In the genomic region with DNA sequence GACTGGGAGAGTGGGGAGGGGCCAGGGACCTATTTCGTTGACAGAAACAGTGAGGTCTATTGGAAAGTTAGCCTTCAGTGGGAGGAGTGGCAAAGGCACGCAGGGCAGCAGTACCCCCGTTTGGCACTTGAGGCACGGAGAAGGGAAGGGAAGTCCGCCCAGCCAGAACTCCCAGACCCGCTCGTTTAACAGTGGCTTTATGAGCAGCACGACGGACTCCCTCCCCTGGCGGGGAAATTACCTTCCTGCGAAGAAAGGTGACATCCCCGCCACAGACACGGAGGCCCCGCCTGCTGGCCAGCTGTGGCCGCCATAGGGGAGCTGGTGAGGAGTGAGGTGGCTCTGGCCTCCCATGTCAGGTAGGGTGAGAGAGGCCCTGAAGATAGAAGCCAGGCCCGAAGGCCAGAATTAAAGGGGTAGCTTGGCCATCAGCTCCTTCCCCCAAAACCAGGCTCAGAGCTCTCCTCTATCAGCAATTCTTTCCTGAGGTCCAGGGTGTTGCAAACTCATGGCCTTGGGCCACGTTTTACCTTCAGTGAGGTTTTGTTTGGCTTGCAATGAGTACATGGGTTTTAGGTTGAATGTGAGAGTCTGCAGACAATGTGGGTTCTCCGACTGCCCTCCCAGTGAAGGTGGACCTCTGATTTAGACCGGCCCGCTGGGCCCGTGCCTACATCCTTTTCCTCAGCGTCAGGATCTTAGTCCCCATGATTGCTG, we compare ENCODE assay signal across 8 cellular contexts.
DNase-seq lines count a peak whose midpoint lies in the region; ATAC-seq and TF ChIP-seq lines count a peak whose summit lies in the region.

No MANE protein-coding gene starts in this region.

- peaks cover 15% of the 10 kb centered on the region for H3K4me1 ChIP-seq in endodermal cell (ENCODE audit: control insufficient read depth, insufficient read depth, low read length)

- peak overlapping the region; percentile 67 for H3K4me3 Mint-ChIP-seq in endodermal cell

- WGBS in endodermal cell (ENCODE audit: insufficient coverage in 1 of 2, insufficient read length in 1 of 2), 2 experiments: 66 to 69% methylated on average over 16 to 22 of the region's 22 CpGs

- H3K27ac Mint-ChIP-seq in endodermal cell: peak overlapping the region; percentile 93

- peaks cover 10% of the 10 kb centered on the region for H3K36me3 Mint-ChIP-seq in endodermal cell (ENCODE audit: low read depth)

- H3K27me3 ChIP-seq in endodermal cell (ENCODE audit: control insufficient read depth, insufficient read depth, low read length, poor library complexity, severe bottlenecking): no peaks in the 10 kb centered on the region

- ATAC-seq in HG03354 (IDR thresholded peaks at IDR 0.05; ENCODE audit: poor library complexity, severe bottlenecking, unreplicated experiment) (peak; percentile 19), GM21825 (IDR thresholded peaks at IDR 0.05; ENCODE audit: unreplicated experiment) (no peak), HG03520 (IDR thresholded peaks at IDR 0.05; ENCODE audit: unreplicated experiment) (no peak)

- peaks cover 4% of the 10 kb centered on the region for H3K36me3 ChIP-seq in endodermal cell (ENCODE audit: control insufficient read depth, insufficient read depth, low read length)

- H3K4me1 Mint-ChIP-seq in endodermal cell: peaks cover 49% of the 10 kb centered on the region

- H3K9ac ChIP-seq in endodermal cell (ENCODE audit: extremely low read depth, low read length, poor library complexity, severe bottlenecking): peak overlapping the region; percentile 51

- TF ChIP-seq CTCF in endodermal cell (conservative IDR thresholded peaks at IDR 0.05): peak; percentile 41
- TF ChIP-seq CTCF in retinal pigment epithelial cell (conservative IDR thresholded peaks at IDR 0.05; ENCODE audit: low read depth, low read length): no peak

- H3K27ac ChIP-seq in endodermal cell (ENCODE audit: low read depth, low read length): no peak overlapping the region

- peaks cover 15% of the 10 kb centered on the region for H3K9me3 Mint-ChIP-seq in endodermal cell

- peak overlapping the region; percentile 75 for H3K4me3 ChIP-seq in endodermal cell (ENCODE audit: low read length)
- H3K4me3 ChIP-seq in retinal pigment epithelial cell (ENCODE audit: low read length): peak overlapping the region; percentile 36

- peaks cover 13% of the 10 kb centered on the region for H3K9me3 ChIP-seq in endodermal cell (ENCODE audit: control insufficient read depth, low read length)

- peak; percentile 31 for DNase-seq in activated CD4-positive, alpha-beta T cell treated with anti-CD3 and anti-CD28 coated beads for 48 hours
- DNase-seq in activated CD4-positive, alpha-beta T cell treated with anti-CD3 and anti-CD28 coated beads, Interleukin-2, amount 50 U/mL, for 1 hour: no peak
- DNase-seq in endodermal cell (peak; percentile 77), retinal pigment epithelial cell (ENCODE audit: low read depth) (no peak), nucleus accumbens (lab: John Stamatoyannopoulos, UW) (no peak)

- H3K27me3 Mint-ChIP-seq in endodermal cell (ENCODE audit: insufficient read depth): peaks cover 3% of the 10 kb centered on the region

Comparison
In these comparisons a context has a peak if more than half of its experiments do, and no peak if none do; other contexts are left out.
1. DNase-seq: peak in activated CD4-positive, alpha-beta T cell treated with anti-CD3 and anti-CD28 coated beads for 48 hours (single experiment) and endodermal cell (single experiment); none in activated CD4-positive, alpha-beta T cell treated with anti-CD3 and anti-CD28 coated beads, Interleukin-2, amount 50 U/mL, for 1 hour (single experiment), retinal pigment epithelial cell (single experiment) and nucleus accumbens (0 of 56).